ENCODE assay signal across 20 cellular contexts in the genomic region with DNA sequence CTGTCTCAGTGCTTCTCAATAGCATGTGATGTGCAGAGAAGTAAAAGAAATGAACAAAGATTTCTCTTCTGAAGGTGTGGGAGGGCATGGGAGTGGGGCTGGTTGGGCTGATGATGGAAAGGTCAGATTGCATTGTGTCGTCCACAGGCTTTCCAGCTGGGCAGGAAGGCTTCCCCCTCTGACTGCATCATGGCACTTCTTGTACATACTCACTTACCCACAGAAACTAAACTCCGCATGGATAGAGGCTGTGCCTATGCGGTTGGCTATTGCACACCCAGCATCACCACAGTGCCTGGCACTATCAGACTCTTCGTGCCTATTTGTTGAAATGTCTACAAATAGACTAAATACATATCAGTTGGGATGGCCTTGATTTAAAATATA. TPM values are rescaled to one million over a fixed set of nuclear protein-coding genes. Genes with fewer than 3 reads are reported as not detected.
DNase-seq lines count a peak whose midpoint lies in the region; ATAC-seq, FAIRE-seq and TF ChIP-seq lines count a peak whose summit lies in the region.
"Had no signal": no experiment of that assay in that cellular context is flagged by ENCODE, and none has a peak within 500 bp of the region (broad histone marks: within the 10 kb centered on the region; RNA-seq: fewer than 3 reads in every experiment).

No MANE protein-coding gene starts in this region.

- peak; percentile 9 for DNase-seq in stimulated activated CD4-positive, alpha-beta T cell treated with anti-CD3 and anti-CD28 coated beads, Interleukin-15, amount 100 ng/mL, for 24 hours
- no peak for DNase-seq in stimulated activated CD4-positive, alpha-beta T cell treated with anti-CD3 and anti-CD28 coated beads, Interleukin-4, amount 100 ng/mL, for 1 hour
- peak; percentile 45 for DNase-seq in endothelial cell of umbilical vein (ENCODE audit: low read depth, low spot score)
- no peak for DNase-seq in activated T-helper 1 cell treated with anti-CD3 and anti-CD28 coated beads, Interleukin-12 subunit alpha, Interleukin-12 subunit beta, Interleukin-2, Interleukin-4 antibody, amounts not matched to agents 30 ng/mL and 10 ng/mL and 1 ng/mL, durations not matched to agents 14 hours and 24 hours and 36 hours (ENCODE audit: low spot score)
- no peak for DNase-seq in A673 (ENCODE audit: low spot score)
- DNase-seq in endothelial cell (ENCODE audit: low spot score), result no peak
- DNase-seq in H4 (ENCODE audit: low spot score), result no peak
- DNase-seq: ACHN; activated gamma-delta T cell; Caco-2; lower lobe of right lung; NCI-H1436; SJCRH30; stimulated activated CD4-positive, alpha-beta T cell treated with anti-CD3 and anti-CD28 coated beads, Interleukin-4, amount 100 ng/mL, for 24 hours; T1000 had no signal

- H3K4me3 ChIP-seq in endothelial cell of umbilical vein (replicated peaks in 1 of 3; ENCODE audit: insufficient read depth in 1 of 3, low read depth in 1 of 3, low read length in 3 of 3) (no peak overlapping the region), A673 (ENCODE audit: low read depth, low read length, poor library complexity, severe bottlenecking) (no peak overlapping the region)
- H3K4me3 ChIP-seq: lower lobe of right lung, SJCRH30 had no signal

- no peak for TF ChIP-seq CTCF in endothelial cell of umbilical vein (IDR thresholded peaks at IDR 0.05; ENCODE audit: extremely low read depth in 1 of 2, insufficient read depth in 1 of 2, low read depth in 1 of 2, low read length in 2 of 2)
- no peak for TF ChIP-seq CTCF in A673 (conservative IDR thresholded peaks at IDR 0.05; ENCODE audit: low read depth, low read length)
- TF ChIP-seq CTCF in endothelial cell (IDR thresholded peaks at IDR 0.05; ENCODE audit: unreplicated experiment), result no peak

- H3K9me1 ChIP-seq in endothelial cell of umbilical vein (replicated peaks; ENCODE audit: control insufficient read depth, extremely low read depth, insufficient read depth, low read length), result no peaks in the 10 kb centered on the region

- H3K9me3 ChIP-seq in endothelial cell of umbilical vein (replicated peaks; ENCODE audit: control insufficient read depth, insufficient read depth, low read length) (no peaks in the 10 kb centered on the region), A673 (ENCODE audit: low read depth, low read length, poor library complexity, severe bottlenecking) (no peaks in the 10 kb centered on the region)
- H3K9me3 ChIP-seq: Caco-2, lower lobe of right lung, SJCRH30 had no signal

- H3K9me3 Mint-ChIP-seq in activated T-helper 1 cell treated with anti-CD3 and anti-CD28 coated beads, Interleukin-12 subunit alpha, Interleukin-12 subunit beta, Interleukin-2, Interleukin-4 antibody, amounts not matched to agents 30 ng/mL and 10 ng/mL and 1 ng/mL, durations not matched to agents 14 hours and 24 hours and 36 hours, result no peaks in the 10 kb centered on the region
- H3K9me3 Mint-ChIP-seq in endothelial cell (ENCODE audit: unreplicated experiment), result no peaks in the 10 kb centered on the region

- intact Hi-C loops in endothelial cell of umbilical vein (cut with micrococcal nuclease) (no loop called here), A673 (cut with micrococcal nuclease; ENCODE audit: unreplicated experiment) (no loop called here)
- intact Hi-C loops in activated T-helper 1 cell treated with anti-CD3 and anti-CD28 coated beads, Interleukin-12 subunit alpha, Interleukin-12 subunit beta, Interleukin-2, Interleukin-4 antibody, amounts not matched to agents 30 ng/mL and 10 ng/mL and 1 ng/mL, durations not matched to agents 14 hours and 24 hours and 36 hours (cut with micrococcal nuclease), result loop anchor here (5.0 kb wide), 1 partner anchor 52 kb away; no protein-coding TSS in a partner anchor

- peaks cover 6% of the 10 kb centered on the region for H3K4me1 Mint-ChIP-seq in activated T-helper 1 cell treated with anti-CD3 and anti-CD28 coated beads, Interleukin-12 subunit alpha, Interleukin-12 subunit beta, Interleukin-2, Interleukin-4 antibody, amounts not matched to agents 30 ng/mL and 10 ng/mL and 1 ng/mL, durations not matched to agents 14 hours and 24 hours and 36 hours (ENCODE audit: low read depth)
- peaks cover 16% of the 10 kb centered on the region for H3K4me1 Mint-ChIP-seq in endothelial cell (ENCODE audit: unreplicated experiment)

- CTCF ChIA-PET in endothelial cell of umbilical vein (lab: Charles Lee) (no interaction called here), A673 (lab: Charles Lee) (no interaction called here)

- FAIRE-seq in endothelial cell of umbilical vein (lab: Jason Lieb, UNC), result peak; percentile 48

- H3K36me3 Mint-ChIP-seq in activated T-helper 1 cell treated with anti-CD3 and anti-CD28 coated beads, Interleukin-12 subunit alpha, Interleukin-12 subunit beta, Interleukin-2, Interleukin-4 antibody, amounts not matched to agents 30 ng/mL and 10 ng/mL and 1 ng/mL, durations not matched to agents 14 hours and 24 hours and 36 hours (ENCODE audit: low read depth), result no peaks in the 10 kb centered on the region
- no peaks in the 10 kb centered on the region for H3K36me3 Mint-ChIP-seq in endothelial cell (ENCODE audit: low read depth, unreplicated experiment)

- H3K79me2 ChIP-seq in endothelial cell of umbilical vein (ENCODE audit: control insufficient read depth, insufficient read depth, low read length), result no peaks in the 10 kb centered on the region

- H2AFZ ChIP-seq in endothelial cell of umbilical vein (ENCODE audit: low read depth, low read length), result no peak overlapping the region

- H3K4me2 ChIP-seq in endothelial cell of umbilical vein (ENCODE audit: insufficient read depth, low read length), result no peak overlapping the region

- no peak overlapping the region for H3K27ac Mint-ChIP-seq in activated T-helper 1 cell treated with anti-CD3 and anti-CD28 coated beads, Interleukin-12 subunit alpha, Interleukin-12 subunit beta, Interleukin-2, Interleukin-4 antibody, amounts not matched to agents 30 ng/mL and 10 ng/mL and 1 ng/mL, durations not matched to agents 14 hours and 24 hours and 36 hours
- no peak overlapping the region for H3K27ac Mint-ChIP-seq in endothelial cell (ENCODE audit: unreplicated experiment)

- POLR2A ChIA-PET in endothelial cell of umbilical vein (lab: Charles Lee), result no interaction called here
- POLR2A ChIA-PET in A673 (lab: Charles Lee; ENCODE audit: low non-redundant PET), result no interaction called here

- H3K9ac ChIP-seq in endothelial cell of umbilical vein (replicated peaks; ENCODE audit: extremely low read depth, insufficient read depth, low read length), result no peak overlapping the region

- H3K27me3 ChIP-seq in endothelial cell of umbilical vein (ENCODE audit: control insufficient read depth in 2 of 2, insufficient read depth in 2 of 2, low read length in 2 of 2) (no peaks in the 10 kb centered on the region), A673 (replicated peaks; ENCODE audit: insufficient read depth, low read depth, low read length, poor library complexity) (no peaks in the 10 kb centered on the region)
- H3K27me3 ChIP-seq: SJCRH30 had no signal

- H3K27me3 Mint-ChIP-seq in activated T-helper 1 cell treated with anti-CD3 and anti-CD28 coated beads, Interleukin-12 subunit alpha, Interleukin-12 subunit beta, Interleukin-2, Interleukin-4 antibody, amounts not matched to agents 30 ng/mL and 10 ng/mL and 1 ng/mL, durations not matched to agents 14 hours and 24 hours and 36 hours (ENCODE audit: insufficient read depth), result no peaks in the 10 kb centered on the region
- H3K27me3 Mint-ChIP-seq in endothelial cell (ENCODE audit: unreplicated experiment), result no peaks in the 10 kb centered on the region

- no peaks in the 10 kb centered on the region for H4K20me1 ChIP-seq in endothelial cell of umbilical vein (replicated peaks; ENCODE audit: control insufficient read depth, extremely low read depth, insufficient read depth, low read length)

- ATAC-seq in HG03196 (IDR thresholded peaks at IDR 0.05; ENCODE audit: unreplicated experiment), result peak; percentile 11

- no peak for TF ChIP-seq POLR2A in endothelial cell of umbilical vein (IDR thresholded peaks at IDR 0.05; ENCODE audit: low read depth, low read length)

- no TSS peak for BruUV-seq in endothelial cell of umbilical vein (replicated peaks; lab: Mats Ljungman, UMichigan)
- BruUV-seq in A673 (replicated peaks; lab: Mats Ljungman, UMichigan), result no TSS peak

- H3K4me3 Mint-ChIP-seq in activated T-helper 1 cell treated with anti-CD3 and anti-CD28 coated beads, Interleukin-12 subunit alpha, Interleukin-12 subunit beta, Interleukin-2, Interleukin-4 antibody, amounts not matched to agents 30 ng/mL and 10 ng/mL and 1 ng/mL, durations not matched to agents 14 hours and 24 hours and 36 hours, result no peak overlapping the region
- no peak overlapping the region for H3K4me3 Mint-ChIP-seq in endothelial cell (ENCODE audit: unreplicated experiment)

- H3K4me1 ChIP-seq in endothelial cell of umbilical vein (ENCODE audit: control insufficient read depth, extremely low read depth, insufficient read depth, low read length), result peaks cover 32% of the 10 kb centered on the region
- H3K4me1 ChIP-seq in A673 (ENCODE audit: insufficient read depth, low read length, poor library complexity, severe bottlenecking), result no peaks in the 10 kb centered on the region
- H3K4me1 ChIP-seq: Caco-2, lower lobe of right lung, SJCRH30 had no signal

- H3K36me3 ChIP-seq in endothelial cell of umbilical vein (ENCODE audit: control insufficient read depth in 2 of 2, extremely low read depth in 1 of 2, insufficient read depth in 2 of 2, low read length in 2 of 2) (no peaks in the 10 kb centered on the region), A673 (ENCODE audit: insufficient read depth, low read length, poor library complexity, severe bottlenecking) (no peaks in the 10 kb centered on the region)
- H3K36me3 ChIP-seq: lower lobe of right lung, SJCRH30 had no signal

- dilution Hi-C loops in endothelial cell of umbilical vein (cut with MboI; ENCODE audit: extremely low pct_ligation_motif_present, low sequenced_read_pairs), result no loop called here

- H3K27ac ChIP-seq in endothelial cell of umbilical vein (ENCODE audit: insufficient read depth, low read depth, low read length) (no peak overlapping the region), A673 (ENCODE audit: low read depth, low read length, poor library complexity, severe bottlenecking) (no peak overlapping the region)
- H3K27ac ChIP-seq: lower lobe of right lung, SJCRH30 had no signal

RNA-seq across cellular contexts. Expression of a gene that starts 24.4 kb away (rescaled TPM):
- total RNA-seq in endothelial cell of umbilical vein (not detected in 2 replicates), A673 (2021) (not detected in 2 replicates), endothelial cell (ENCODE audit: unreplicated experiment) (0.21 TPM)
- not detected in 2 replicates for polyA plus RNA-seq in endothelial cell of umbilical vein
- polyA plus RNA-seq in endothelial cell of umbilical vein (2011; cell fraction: cytosol; rRNA removed), result not detected in 2 replicates
- polyA plus RNA-seq in endothelial cell of umbilical vein (2011; cell fraction: nucleus; rRNA removed), result not detected in 2 replicates
- polyA plus RNA-seq in endothelial cell of umbilical vein (2012), result not detected in 2 replicates
- not detected in 2 replicates for polyA minus RNA-seq in endothelial cell of umbilical vein
- not detected for polyA minus RNA-seq in endothelial cell of umbilical vein (2011; cell fraction: cytosol; rRNA and poly(A)+ RNA removed)
- polyA minus RNA-seq in endothelial cell of umbilical vein (2011; cell fraction: nucleus; rRNA and poly(A)+ RNA removed), result not detected in 2 replicates
- total RNA-seq in activated T-helper 1 cell treated with anti-CD3 and anti-CD28 coated beads, Interleukin-12 subunit alpha, Interleukin-12 subunit beta, Interleukin-2, Interleukin-4 antibody, amounts not matched to agents 30 ng/mL and 10 ng/mL and 1 ng/mL, durations not matched to agents 14 hours and 24 hours and 36 hours, result 1.2 and 1.6 TPM in 2 replicates
- total RNA-seq in H4 (2014; rRNA removed; shearing (Covaris generic)), result 0.08 TPM in 1 of 2 replicates, not detected in the other
- total RNA-seq: Caco-2, dermis microvascular lymphatic vessel endothelial cell, fibroblast of lung, lower lobe of right lung, SJCRH30, ureter had no signal
- polyA plus RNA-seq: fibroblast of lung, neural cell had no signal

Comparison
In these comparisons a context has a peak if more than half of its experiments do, and no peak if none do; other contexts are left out.
1. DNase-seq: peak in stimulated activated CD4-positive, alpha-beta T cell treated with anti-CD3 and anti-CD28 coated beads, Interleukin-15, amount 100 ng/mL, for 24 hours (single experiment) and endothelial cell of umbilical vein (single experiment); none in stimulated activated CD4-positive, alpha-beta T cell treated with anti-CD3 and anti-CD28 coated beads, Interleukin-4, amount 100 ng/mL, for 1 hour (single experiment), activated T-helper 1 cell treated with anti-CD3 and anti-CD28 coated beads, Interleukin-12 subunit alpha, Interleukin-12 subunit beta, Interleukin-2, Interleukin-4 antibody, amounts not matched to agents 30 ng/mL and 10 ng/mL and 1 ng/mL, durations not matched to agents 14 hours and 24 hours and 36 hours (single experiment), A673 (single experiment), endothelial cell (single experiment) and H4 (single experiment).